8 cellular contexts compared by ENCODE assay signal in the genomic region with DNA sequence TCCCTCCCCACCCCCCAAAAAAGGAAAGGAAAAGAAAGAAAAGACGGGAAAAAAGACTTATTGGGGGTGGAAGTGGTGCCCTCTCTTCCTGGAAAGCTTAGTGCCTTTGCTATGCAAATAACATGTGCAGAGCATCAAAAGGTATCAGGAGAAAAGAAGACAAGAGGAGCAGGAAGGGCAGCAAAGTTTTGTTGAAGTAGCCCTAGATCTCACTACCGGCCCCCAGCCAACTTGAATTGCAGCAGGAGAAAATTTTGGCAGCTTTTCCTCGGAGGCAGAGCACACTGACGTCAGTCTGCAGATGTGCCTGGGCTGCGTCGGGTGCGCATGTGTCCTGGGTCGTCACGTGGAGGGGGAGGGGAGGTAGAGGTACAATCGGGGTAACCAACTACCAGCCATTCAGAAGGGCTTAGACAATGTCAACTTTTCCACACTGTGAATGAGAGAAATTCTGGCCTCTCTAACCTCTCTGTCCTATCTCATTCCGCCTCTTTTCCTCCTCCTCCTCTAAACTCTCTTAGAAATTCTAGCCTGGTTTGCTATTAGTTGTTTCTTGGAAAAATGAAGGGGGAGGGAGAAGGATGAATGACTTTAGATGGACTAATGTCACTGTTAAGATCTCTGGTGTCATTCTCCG.
DNase-seq lines count a peak whose midpoint lies in the region; ATAC-seq and TF ChIP-seq lines count a peak whose summit lies in the region.

A gene with protein sequence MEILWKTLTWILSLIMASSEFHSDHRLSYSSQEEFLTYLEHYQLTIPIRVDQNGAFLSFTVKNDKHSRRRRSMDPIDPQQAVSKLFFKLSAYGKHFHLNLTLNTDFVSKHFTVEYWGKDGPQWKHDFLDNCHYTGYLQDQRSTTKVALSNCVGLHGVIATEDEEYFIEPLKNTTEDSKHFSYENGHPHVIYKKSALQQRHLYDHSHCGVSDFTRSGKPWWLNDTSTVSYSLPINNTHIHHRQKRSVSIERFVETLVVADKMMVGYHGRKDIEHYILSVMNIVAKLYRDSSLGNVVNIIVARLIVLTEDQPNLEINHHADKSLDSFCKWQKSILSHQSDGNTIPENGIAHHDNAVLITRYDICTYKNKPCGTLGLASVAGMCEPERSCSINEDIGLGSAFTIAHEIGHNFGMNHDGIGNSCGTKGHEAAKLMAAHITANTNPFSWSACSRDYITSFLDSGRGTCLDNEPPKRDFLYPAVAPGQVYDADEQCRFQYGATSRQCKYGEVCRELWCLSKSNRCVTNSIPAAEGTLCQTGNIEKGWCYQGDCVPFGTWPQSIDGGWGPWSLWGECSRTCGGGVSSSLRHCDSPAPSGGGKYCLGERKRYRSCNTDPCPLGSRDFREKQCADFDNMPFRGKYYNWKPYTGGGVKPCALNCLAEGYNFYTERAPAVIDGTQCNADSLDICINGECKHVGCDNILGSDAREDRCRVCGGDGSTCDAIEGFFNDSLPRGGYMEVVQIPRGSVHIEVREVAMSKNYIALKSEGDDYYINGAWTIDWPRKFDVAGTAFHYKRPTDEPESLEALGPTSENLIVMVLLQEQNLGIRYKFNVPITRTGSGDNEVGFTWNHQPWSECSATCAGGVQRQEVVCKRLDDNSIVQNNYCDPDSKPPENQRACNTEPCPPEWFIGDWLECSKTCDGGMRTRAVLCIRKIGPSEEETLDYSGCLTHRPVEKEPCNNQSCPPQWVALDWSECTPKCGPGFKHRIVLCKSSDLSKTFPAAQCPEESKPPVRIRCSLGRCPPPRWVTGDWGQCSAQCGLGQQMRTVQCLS (N-terminal part only) (minus strand): TSS at position 286 of the 637 bp plus-strand sequence. CDS start 8,247 bp downstream, outside the sequence.

- no peaks in the 10 kb centered on the region for H4K20me1 ChIP-seq in KMS-11 (ENCODE audit: insufficient read depth)

- H3K4me3 ChIP-seq in KMS-11 (IDR thresholded peaks at IDR 0.05; ENCODE audit: insufficient read depth, low read depth, low read length), result no peak within 1 kb of the TSS
- H3K4me3 ChIP-seq in SK-N-MC, result peak within 1 kb of the TSS; percentile 80

- no peaks in the 10 kb centered on the region for H3K36me3 ChIP-seq in KMS-11 (ENCODE audit: insufficient read depth)
- H3K36me3 ChIP-seq in SK-N-MC (ENCODE audit: insufficient read depth, low read length), result no peaks in the 10 kb centered on the region

- H3K9ac ChIP-seq in KMS-11, result peak within 1 kb of the TSS; percentile 63
- H3K9ac ChIP-seq in SK-N-MC (ENCODE audit: insufficient read length), result peak within 1 kb of the TSS; percentile 65

- peaks cover 11% of the 10 kb centered on the region for H3K4me1 ChIP-seq in KMS-11 (ENCODE audit: low read depth, poor library complexity, severe bottlenecking)

- no peaks in the 10 kb centered on the region for H3K79me2 ChIP-seq in KMS-11 (ENCODE audit: insufficient read depth, low read depth)

- peak within 1 kb of the TSS; percentile 95 for H3K4me2 ChIP-seq in KMS-11

- H3K27me3 ChIP-seq in KMS-11 (ENCODE audit: insufficient read depth, low read depth), result no peaks in the 10 kb centered on the region

- H3K9me3 ChIP-seq in SK-N-MC (ENCODE audit: low read depth, low read length), result no peaks in the 10 kb centered on the region

- H3K27ac ChIP-seq in KMS-11 (peak within 1 kb of the TSS; percentile 29), SK-N-MC (peak within 1 kb of the TSS; percentile 38)

- TF ChIP-seq CTCF in KMS-11 (conservative IDR thresholded peaks at IDR 0.05; ENCODE audit: low read depth, low read length), result no peak

- peak; percentile 98 for DNase-seq in EH (ENCODE audit: low read depth)
- DNase-seq in SK-N-MC (ENCODE audit: low read depth, low spot score), result no peak
- DNase-seq in activated naive CD4-positive, alpha-beta T cell treated with anti-CD3 and anti-CD28 coated beads, Interleukin-2, amount 50 U/mL, for 16 hours, result peak; percentile 76
- peak; percentile 92 for DNase-seq in globus pallidus (ENCODE audit: low spot score)
- DNase-seq in nucleus accumbens (lab: John Stamatoyannopoulos, UW), result peak in 55 of 56 donors; percentile 14 to 86 (median 69)
- peak; percentile 90 for DNase-seq in superior temporal gyrus (ENCODE audit: extremely low spot score)

- ATAC-seq in GM21619 (IDR thresholded peaks at IDR 0.05; ENCODE audit: unreplicated experiment), result peak; percentile 70

- H2AFZ ChIP-seq in KMS-11 (ENCODE audit: low read depth), result peak within 1 kb of the TSS; percentile 97
